In genomic region chr14:77302926-77303325, GRCh38 we compare ENCODE assay signal across 8 cellular contexts. TPM values are rescaled to one million over a fixed set of nuclear protein-coding genes. Genes with fewer than 3 reads are reported as not detected.
DNase-seq lines count a peak whose midpoint lies in the region; ATAC-seq and TF ChIP-seq lines count a peak whose summit lies in the region.

No MANE protein-coding gene starts in this region.

- no peak overlapping the region for H3K4me3 ChIP-seq in foreskin fibroblast (ENCODE audit: low read depth in 1 of 2, low read length in 2 of 2)

- no peak for TF ChIP-seq CTCF in foreskin fibroblast (IDR thresholded peaks at IDR 0.05; ENCODE audit: low read depth, low read length)

- H3K27ac ChIP-seq in temporal lobe (ENCODE audit: low read depth, low read length): peak overlapping the region; percentile 99

- no peak for ATAC-seq in HG03196 (IDR thresholded peaks at IDR 0.05; ENCODE audit: unreplicated experiment)

- DNase-seq in activated T-cell treated with anti-CD3 and anti-CD28 coated beads for 24 hours (ENCODE audit: low read depth): peak; percentile 20
- no peak for DNase-seq in activated T-cell treated with anti-CD3 and anti-CD28 coated beads for 4 hours
- DNase-seq in activated CD4-positive, CD25-positive, alpha-beta regulatory T cell treated with anti-CD3 and anti-CD28 coated beads, Interleukin-2, amount 50 U/mL, for 72 hours: peak; percentile 44
- DNase-seq in foreskin fibroblast: peak; percentile 55 to 72
- no peak for DNase-seq in NCI-H1092 (lab: John Stamatoyannopoulos, UW)
- DNase-seq in NCI-H187 treated with DMSO at 0.1 percent for 48 hours (lab: John Stamatoyannopoulos, UW): no peak

RNA-seq across cellular contexts. Expression of gene POMT2, which starts 17.8 kb away (rescaled TPM):
- total RNA-seq in temporal lobe: 13.8 TPM

RNA-seq across cellular contexts. Expression of gene GSTZ1, which starts 17.9 kb away (rescaled TPM):
- total RNA-seq in temporal lobe: 1.7 TPM

RNA-seq across cellular contexts. Expression of gene NGB, which starts 31.9 kb away (rescaled TPM):
- total RNA-seq in temporal lobe: 4.9 TPM

Comparison
In these comparisons a context has a peak if more than half of its experiments do, and no peak if none do; other contexts are left out.
1. DNase-seq: peak in activated T-cell treated with anti-CD3 and anti-CD28 coated beads for 24 hours (single experiment), activated CD4-positive, CD25-positive, alpha-beta regulatory T cell treated with anti-CD3 and anti-CD28 coated beads, Interleukin-2, amount 50 U/mL, for 72 hours (single experiment) and foreskin fibroblast (2 of 2); none in activated T-cell treated with anti-CD3 and anti-CD28 coated beads for 4 hours (single experiment), NCI-H1092 (single experiment) and NCI-H187 treated with DMSO at 0.1 percent for 48 hours (single experiment).